In the genomic region with DNA sequence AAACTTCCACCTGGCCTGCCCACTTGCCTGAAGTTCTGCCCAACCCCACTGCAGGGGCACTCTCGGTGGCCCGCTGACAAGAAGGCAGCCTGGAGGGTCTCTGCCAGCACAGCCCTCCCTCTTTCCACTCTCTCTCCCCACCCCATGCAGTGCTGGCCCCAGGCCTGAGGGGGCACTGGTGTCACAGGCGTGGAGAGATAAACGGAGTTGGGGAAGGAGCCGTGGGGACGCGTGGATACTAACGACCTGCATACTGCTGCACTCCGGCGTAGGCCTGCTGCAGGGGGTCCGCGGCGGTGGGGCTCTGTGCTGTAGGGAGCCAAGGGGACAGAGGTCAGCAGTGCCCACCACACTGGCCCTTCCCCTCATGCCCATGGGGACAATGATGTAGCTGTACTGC, we compare ENCODE assay signal across 1 cellular context.
TF ChIP-seq lines count a peak whose summit lies in the region.

No MANE protein-coding gene starts in this region.

TF ChIP-seq in HepG2, 621 proteins besides CTCF, POLR2A, EP300 and RAD21 (continued from another document):
- TF ChIP-seq, protein P1, sequence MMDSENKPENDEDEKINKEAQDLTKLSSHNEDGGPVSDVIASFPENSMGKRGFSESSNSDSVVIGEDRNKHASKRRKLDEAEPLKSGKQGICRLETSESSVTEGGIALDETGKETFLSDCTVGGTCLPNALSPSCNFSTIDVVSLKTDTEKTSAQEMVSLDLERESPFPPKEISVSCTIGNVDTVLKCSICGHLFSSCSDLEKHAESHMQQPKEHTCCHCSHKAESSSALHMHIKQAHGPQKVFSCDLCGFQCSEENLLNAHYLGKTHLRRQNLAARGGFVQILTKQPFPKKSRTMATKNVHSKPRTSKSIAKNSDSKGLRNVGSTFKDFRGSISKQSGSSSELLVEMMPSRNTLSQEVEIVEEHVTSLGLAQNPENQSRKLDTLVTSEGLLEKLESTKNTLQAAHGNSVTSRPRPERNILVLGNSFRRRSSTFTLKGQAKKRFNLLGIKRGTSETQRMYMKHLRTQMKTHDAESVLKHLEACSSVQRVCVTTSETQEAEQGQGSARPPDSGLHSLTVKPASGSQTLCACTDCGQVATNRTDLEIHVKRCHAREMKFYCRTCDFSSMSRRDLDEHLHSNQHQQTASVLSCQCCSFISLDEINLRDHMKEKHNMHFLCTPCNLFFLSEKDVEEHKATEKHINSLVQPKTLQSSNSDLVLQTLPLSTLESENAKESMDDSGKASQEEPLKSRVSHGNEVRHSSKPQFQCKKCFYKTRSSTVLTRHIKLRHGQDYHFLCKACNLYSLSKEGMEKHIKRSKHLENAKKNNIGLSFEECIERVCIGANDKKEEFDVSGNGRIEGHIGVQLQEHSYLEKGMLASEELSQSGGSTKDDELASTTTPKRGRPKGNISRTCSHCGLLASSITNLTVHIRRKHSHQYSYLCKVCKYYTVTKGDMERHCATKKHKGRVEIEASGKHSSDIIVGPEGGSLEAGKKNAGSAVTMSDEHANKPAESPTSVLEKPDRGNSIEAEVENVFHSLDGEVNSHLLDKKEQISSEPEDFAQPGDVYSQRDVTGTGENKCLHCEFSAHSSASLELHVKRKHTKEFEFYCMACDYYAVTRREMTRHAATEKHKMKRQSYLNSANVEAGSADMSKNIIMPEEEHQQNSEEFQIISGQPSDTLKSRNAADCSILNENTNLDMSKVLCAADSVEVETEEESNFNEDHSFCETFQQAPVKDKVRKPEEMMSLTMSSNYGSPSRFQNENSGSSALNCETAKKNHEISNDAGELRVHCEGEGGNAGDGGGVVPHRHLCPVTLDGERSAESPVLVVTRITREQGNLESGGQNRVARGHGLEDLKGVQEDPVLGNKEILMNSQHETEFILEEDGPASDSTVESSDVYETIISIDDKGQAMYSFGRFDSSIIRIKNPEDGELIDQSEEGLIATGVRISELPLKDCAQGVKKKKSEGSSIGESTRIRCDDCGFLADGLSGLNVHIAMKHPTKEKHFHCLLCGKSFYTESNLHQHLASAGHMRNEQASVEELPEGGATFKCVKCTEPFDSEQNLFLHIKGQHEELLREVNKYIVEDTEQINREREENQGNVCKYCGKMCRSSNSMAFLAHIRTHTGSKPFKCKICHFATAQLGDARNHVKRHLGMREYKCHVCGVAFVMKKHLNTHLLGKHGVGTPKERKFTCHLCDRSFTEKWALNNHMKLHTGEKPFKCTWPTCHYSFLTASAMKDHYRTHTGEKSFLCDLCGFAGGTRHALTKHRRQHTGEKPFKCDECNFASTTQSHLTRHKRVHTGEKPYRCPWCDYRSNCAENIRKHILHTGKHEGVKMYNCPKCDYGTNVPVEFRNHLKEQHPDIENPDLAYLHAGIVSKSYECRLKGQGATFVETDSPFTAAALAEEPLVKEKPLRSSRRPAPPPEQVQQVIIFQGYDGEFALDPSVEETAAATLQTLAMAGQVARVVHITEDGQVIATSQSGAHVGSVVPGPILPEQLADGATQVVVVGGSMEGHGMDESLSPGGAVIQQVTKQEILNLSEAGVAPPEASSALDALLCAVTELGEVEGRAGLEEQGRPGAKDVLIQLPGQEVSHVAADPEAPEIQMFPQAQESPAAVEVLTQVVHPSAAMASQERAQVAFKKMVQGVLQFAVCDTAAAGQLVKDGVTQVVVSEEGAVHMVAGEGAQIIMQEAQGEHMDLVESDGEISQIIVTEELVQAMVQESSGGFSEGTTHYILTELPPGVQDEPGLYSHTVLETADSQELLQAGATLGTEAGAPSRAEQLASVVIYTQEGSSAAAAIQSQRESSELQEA (CRISPR knock-in tag; IDR thresholded peaks at IDR 0.05; ENCODE audit: not compliant biosample characterization) = no peak
- TF ChIP-seq ZMYM2 (CRISPR knock-in tag; IDR thresholded peaks at IDR 0.05) (no peak), ZNF296 (CRISPR knock-in tag; conservative IDR thresholded peaks at IDR 0.05) (no peak)
- TF ChIP-seq, protein P2, sequence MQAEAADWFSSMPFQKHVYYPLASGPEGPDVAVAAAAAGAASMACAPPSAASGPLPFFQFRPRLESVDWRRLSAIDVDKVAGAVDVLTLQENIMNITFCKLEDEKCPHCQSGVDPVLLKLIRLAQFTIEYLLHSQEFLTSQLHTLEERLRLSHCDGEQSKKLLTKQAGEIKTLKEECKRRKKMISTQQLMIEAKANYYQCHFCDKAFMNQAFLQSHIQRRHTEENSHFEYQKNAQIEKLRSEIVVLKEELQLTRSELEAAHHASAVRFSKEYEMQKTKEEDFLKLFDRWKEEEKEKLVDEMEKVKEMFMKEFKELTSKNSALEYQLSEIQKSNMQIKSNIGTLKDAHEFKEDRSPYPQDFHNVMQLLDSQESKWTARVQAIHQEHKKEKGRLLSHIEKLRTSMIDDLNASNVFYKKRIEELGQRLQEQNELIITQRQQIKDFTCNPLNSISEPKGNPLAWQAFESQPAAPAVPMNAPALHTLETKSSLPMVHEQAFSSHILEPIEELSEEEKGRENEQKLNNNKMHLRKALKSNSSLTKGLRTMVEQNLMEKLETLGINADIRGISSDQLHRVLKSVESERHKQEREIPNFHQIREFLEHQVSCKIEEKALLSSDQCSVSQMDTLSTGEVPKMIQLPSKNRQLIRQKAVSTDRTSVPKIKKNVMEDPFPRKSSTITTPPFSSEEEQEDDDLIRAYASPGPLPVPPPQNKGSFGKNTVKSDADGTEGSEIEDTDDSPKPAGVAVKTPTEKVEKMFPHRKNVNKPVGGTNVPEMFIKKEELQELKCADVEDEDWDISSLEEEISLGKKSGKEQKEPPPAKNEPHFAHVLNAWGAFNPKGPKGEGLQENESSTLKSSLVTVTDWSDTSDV (CRISPR knock-in tag; IDR thresholded peaks at IDR 0.05) = no peak
